In genomic region chr1:9406111-9406510, GRCh38 we compare ENCODE assay signal across 15 cellular contexts.
DNase-seq lines count a peak whose midpoint lies in the region; ATAC-seq lines count a peak whose summit lies in the region.
"Had no signal": no experiment of that assay in that cellular context is flagged by ENCODE, and none has a peak within 500 bp of the region (broad histone marks: within the 10 kb centered on the region; RNA-seq: fewer than 3 reads in every experiment).

No MANE protein-coding gene starts in this region.

- peak overlapping the region; percentile 44 for H3K27ac Mint-ChIP-seq in T-helper 17 cell

- peak overlapping the region; percentile 35 for H4K91ac ChIP-seq in trophoblast cell (ENCODE audit: low read depth, low read length)

- peaks cover 6% of the 10 kb centered on the region for H3K4me1 Mint-ChIP-seq in T-helper 17 cell

- no peaks in the 10 kb centered on the region for H3K9me3 ChIP-seq in T-helper 17 cell (ENCODE audit: control insufficient read depth, low read length, poor library complexity, severe bottlenecking)
- peaks cover 2% of the 10 kb centered on the region for H3K9me3 ChIP-seq in trophoblast cell (ENCODE audit: insufficient read depth, low read depth, low read length)
- H3K9me3 ChIP-seq: A549, MG63 had no signal

- no peak overlapping the region for H3K23ac ChIP-seq in trophoblast cell (ENCODE audit: low read length)

- H3K27me3 Mint-ChIP-seq in T-helper 17 cell, result no peaks in the 10 kb centered on the region

- no peaks in the 10 kb centered on the region for H3K36me3 ChIP-seq in trophoblast cell (ENCODE audit: control insufficient read depth in 1 of 2, insufficient read depth in 2 of 2, low read length in 2 of 2)
- H3K36me3 ChIP-seq: MG63 had no signal

- H2BK12ac ChIP-seq in trophoblast cell (ENCODE audit: low read length), result peak overlapping the region; percentile 50

- no peak overlapping the region for H3K18ac ChIP-seq in trophoblast cell (ENCODE audit: low read length)

- no peak overlapping the region for H3K27ac ChIP-seq in trophoblast cell (ENCODE audit: low read depth, low read length)

- H2BK5ac ChIP-seq in trophoblast cell (ENCODE audit: low read depth, low read length, poor library complexity), result no peak overlapping the region

- no peak overlapping the region for H3K4me3 ChIP-seq in trophoblast cell (ENCODE audit: low read depth, low read length)
- H3K4me3 ChIP-seq: A549, MG63, smooth muscle cell had no signal

- H3K36me3 Mint-ChIP-seq in T-helper 17 cell (ENCODE audit: low read depth), result no peaks in the 10 kb centered on the region

- H4K8ac ChIP-seq in trophoblast cell (ENCODE audit: low read depth, low read length), result no peak overlapping the region

- H3K4ac ChIP-seq in trophoblast cell (ENCODE audit: low read depth, low read length), result no peak overlapping the region

- DNase-seq in NCI-H1436 treated with DMSO at 0.1 percent for 48 hours (lab: John Stamatoyannopoulos, UW) (peak; percentile 2), NCI-H1436 (lab: John Stamatoyannopoulos, UW) (no peak), NCI-H1694 treated with DMSO at 0.1 percent for 48 hours (lab: John Stamatoyannopoulos, UW) (peak; percentile 43), T-helper 17 cell (no peak), trophoblast cell (no peak), Kasumi-1 (lab: John Stamatoyannopoulos, UW) (no peak)
- DNase-seq in activated CD8-positive, alpha-beta memory T cell treated with anti-CD3 and anti-CD28 coated beads, Interleukin-2, amount 50 U/mL, for 4 hours, result no peak
- DNase-seq: activated gamma-delta T cell treated with Interleukin-2 at 50 U/mL for 16 hours; NK-92 treated with Interleukin-12 subunit alpha and Interleukin-12 subunit beta, amount 100 ng/mL, for 24 hours; nucleus accumbens; SIG-M5 had no signal

- no peak overlapping the region for H4K12ac ChIP-seq in trophoblast cell (ENCODE audit: low read depth, low read length)

- no peak overlapping the region for H2AK5ac ChIP-seq in trophoblast cell (ENCODE audit: low read length)

- no peak overlapping the region for H3K9ac ChIP-seq in trophoblast cell (ENCODE audit: low read length)

- H3K14ac ChIP-seq in trophoblast cell (ENCODE audit: low read length), result peak overlapping the region; percentile 1

- H2BK120ac ChIP-seq in trophoblast cell (ENCODE audit: insufficient read depth, low read length, poor library complexity), result no peak overlapping the region

- no peak overlapping the region for H3K4me3 Mint-ChIP-seq in T-helper 17 cell

- H3K79me1 ChIP-seq in trophoblast cell (ENCODE audit: low read length), result peaks cover 22% of the 10 kb centered on the region

- no peaks in the 10 kb centered on the region for H3K27me3 ChIP-seq in trophoblast cell (ENCODE audit: insufficient read depth, low read length)
- H3K27me3 ChIP-seq: MG63 had no signal

- H3K4me2 ChIP-seq in trophoblast cell (ENCODE audit: low read length), result no peak overlapping the region
- H3K4me2 ChIP-seq: A549, smooth muscle cell had no signal

- H3K4me1 ChIP-seq in trophoblast cell (ENCODE audit: control insufficient read depth in 1 of 2, insufficient read depth in 2 of 2, low read length in 2 of 2), result peaks cover 14 to 17% of the 10 kb centered on the region in 2 experiments

- no peak overlapping the region for H2AFZ ChIP-seq in trophoblast cell (ENCODE audit: insufficient read depth, low read length, poor library complexity)

- ATAC-seq in T-helper 17 cell (no peak), GM21367 (IDR thresholded peaks at IDR 0.05; ENCODE audit: unreplicated experiment) (no peak)
- ATAC-seq: A549 had no signal

- H3K79me2 ChIP-seq in trophoblast cell (ENCODE audit: control insufficient read depth, insufficient read depth, low read length, poor library complexity), result peaks cover 3% of the 10 kb centered on the region

- no CpG with 5 or more reads among the region's 7 CpGs for WGBS in trophoblast cell (ENCODE audit: extremely low coverage, insufficient coverage, insufficient read length)

Comparison
In these comparisons a context has a peak if more than half of its experiments do, and no peak if none do; other contexts are left out.
1. DNase-seq: peak in NCI-H1436 treated with DMSO at 0.1 percent for 48 hours (single experiment) and NCI-H1694 treated with DMSO at 0.1 percent for 48 hours (single experiment); none in NCI-H1436 (single experiment), T-helper 17 cell (0 of 3), trophoblast cell (0 of 2), Kasumi-1 (0 of 2) and activated CD8-positive, alpha-beta memory T cell treated with anti-CD3 and anti-CD28 coated beads, Interleukin-2, amount 50 U/mL, for 4 hours (single experiment).